ENCODE assay signal across 9 cellular contexts in genomic region chr17:17876959-17877547, GRCh38. TPM values are rescaled to one million over a fixed set of nuclear protein-coding genes. Genes with fewer than 3 reads are reported as not detected.
DNase-seq lines count a peak whose midpoint lies in the region; ATAC-seq and TF ChIP-seq lines count a peak whose summit lies in the region.
"Had no signal": no experiment of that assay in that cellular context is flagged by ENCODE, and none has a peak within 500 bp of the region (broad histone marks: within the 10 kb centered on the region; RNA-seq: fewer than 3 reads in every experiment).

No MANE protein-coding gene starts in this region.

- H3K79me2 ChIP-seq in mammary epithelial cell (ENCODE audit: insufficient read depth, low read length) = no peaks in the 10 kb centered on the region

- H3K27me3 ChIP-seq in breast epithelium (no peaks in the 10 kb centered on the region), mammary epithelial cell (ENCODE audit: insufficient read depth, low read length) (no peaks in the 10 kb centered on the region), gastroesophageal sphincter (no peaks in the 10 kb centered on the region), vagina (no peaks in the 10 kb centered on the region)

- no peak for TF ChIP-seq CTCF in breast epithelium (IDR thresholded peaks at IDR 0.05)
- TF ChIP-seq CTCF in mammary epithelial cell (conservative IDR thresholded peaks at IDR 0.05 in 1 of 2, IDR thresholded peaks at IDR 0.05 in 1 of 2; ENCODE audit: extremely low read depth in 1 of 2, insufficient read depth in 1 of 2, low read depth in 1 of 2, low read length in 2 of 2) = no peak
- no peak for TF ChIP-seq CTCF in gastroesophageal sphincter (IDR thresholded peaks at IDR 0.05)
- TF ChIP-seq CTCF in omental fat pad (IDR thresholded peaks at IDR 0.05) = no peak
- TF ChIP-seq CTCF in vagina (IDR thresholded peaks at IDR 0.05) = no peak

- peak overlapping the region; percentile 77 to 88 for H3K27ac ChIP-seq in breast epithelium
- H3K27ac ChIP-seq in mammary epithelial cell (ENCODE audit: insufficient read depth, low read depth, low read length) = no peak overlapping the region
- H3K27ac ChIP-seq in gastroesophageal sphincter = peak overlapping the region; percentile 68 to 96 (median 90)
- H3K27ac ChIP-seq in vagina = peak overlapping the region; percentile 85

- H2AFZ ChIP-seq in mammary epithelial cell (ENCODE audit: low read depth, low read length) = no peak overlapping the region

- TF ChIP-seq POLR2A in breast epithelium (IDR thresholded peaks at IDR 0.05) (no peak), gastroesophageal sphincter (IDR thresholded peaks at IDR 0.05) (no peak), vagina (IDR thresholded peaks at IDR 0.05) (no peak)

- no peaks in the 10 kb centered on the region for H4K20me1 ChIP-seq in mammary epithelial cell (ENCODE audit: insufficient read depth, low read length)

- WGBS in mammary epithelial cell (ENCODE audit: low coverage, missing lambda C conversion rate) = 80% methylated on average over 6 of the region's 6 CpGs
- WGBS in gastroesophageal sphincter (ENCODE audit: low coverage in 1 of 2), 2 donors = 7 to 17% methylated on average over 4 to 6 of the region's 6 CpGs

- intact Hi-C loops in breast epithelium (cut with DNase I; ENCODE audit: low total_unique reads) (no loop called here), mammary epithelial cell (cut with micrococcal nuclease) (no loop called here), vagina (cut with DNase I) (loop anchor here (10.0 kb wide), 1 partner anchor 572 kb away; the partner anchor contains the start of gene NT5M)

- H3K4me2 ChIP-seq in mammary epithelial cell (ENCODE audit: insufficient read depth, low read depth, low read length) = no peak overlapping the region

- H3K9ac ChIP-seq in mammary epithelial cell (ENCODE audit: insufficient read depth, low read length) = no peak overlapping the region

- BruUV-seq in mammary epithelial cell (replicated peaks; lab: Mats Ljungman, UMichigan) = no TSS peak

- H3K4me1 ChIP-seq in breast epithelium (peaks cover 0 to 24% of the 10 kb centered on the region in 2 donors), mammary epithelial cell (ENCODE audit: insufficient read depth, low read length) (no peaks in the 10 kb centered on the region), gastroesophageal sphincter (peaks cover 0 to 75% (median 31%) of the 10 kb centered on the region in 3 donors), vagina (peaks cover 52% of the 10 kb centered on the region)

- no peaks in the 10 kb centered on the region for H3K36me3 ChIP-seq in breast epithelium
- H3K36me3 ChIP-seq in mammary epithelial cell (ENCODE audit: insufficient read depth, low read length) = peaks cover 7% of the 10 kb centered on the region
- H3K36me3 ChIP-seq in gastroesophageal sphincter = peaks cover 0 to 45% of the 10 kb centered on the region in 2 donors
- peaks cover 0 to 18% of the 10 kb centered on the region in 2 donors for H3K36me3 ChIP-seq in vagina

- peak in 1 of 2 donors; percentile 36 for DNase-seq in breast epithelium (ENCODE audit: low spot score in 2 of 2)
- no peak for DNase-seq in mammary epithelial cell
- no peak for DNase-seq in omental fat pad (ENCODE audit: low spot score)
- no peak for DNase-seq in vagina (ENCODE audit: extremely low spot score in 2 of 2)
- DNase-seq in SHP77 (lab: John Stamatoyannopoulos, UW) = no peak
- DNase-seq in GDM1 (lab: John Stamatoyannopoulos, UW) = no peak
- DNase-seq in activated T-cell treated with anti-CD3 and anti-CD28 coated beads, Interleukin-2, amount 50 U/mL, for 1 hour = no peak
- DNase-seq: activated CD4-positive, alpha-beta T cell treated with anti-CD3 and anti-CD28 coated beads, Interleukin-2, amount 50 U/mL, for 48 hours had no signal

- TF ChIP-seq EP300 in gastroesophageal sphincter (IDR thresholded peaks at IDR 0.05) = no peak

- dilution Hi-C loops in mammary epithelial cell (cut with HindIII; ENCODE audit: low sequenced_read_pairs) = no loop called here

- H3K9me3 ChIP-seq in breast epithelium (no peaks in the 10 kb centered on the region), mammary epithelial cell (replicated peaks; ENCODE audit: insufficient read depth, low read length) (no peaks in the 10 kb centered on the region), gastroesophageal sphincter (no peaks in the 10 kb centered on the region), vagina (no peaks in the 10 kb centered on the region)

- H3K4me3 ChIP-seq in breast epithelium (peak overlapping the region in 2 of 3 donors; percentile 11 to 20), mammary epithelial cell (replicated peaks in 1 of 3; ENCODE audit: insufficient read depth in 1 of 3, low read depth in 2 of 3, low read length in 3 of 3) (no peak overlapping the region), gastroesophageal sphincter (no peak overlapping the region), vagina (no peak overlapping the region)

- in situ Hi-C loops in mammary epithelial cell (cut with MboI; ENCODE audit: low sequenced_read_pairs in 2 of 2) = no loop called here

- CTCF ChIA-PET in mammary epithelial cell (lab: Charles Lee; ENCODE audit: low non-redundant PET) = interaction anchor here (0.6 kb wide), 1 partner anchor 15 kb away, joined by 4 read pairs; no protein-coding TSS in a partner anchor

- ATAC-seq in gastroesophageal sphincter (peak; percentile 72), omental fat pad (ENCODE audit: low FRiP score) (peak; percentile 72)

RNA-seq across cellular contexts. Expression of gene SREBF1, which starts 40.3 kb away (rescaled TPM):
- 100 to 1,000 TPM in 1 of 3 donors, 10 to 100 TPM in 2; 39.0 to 119 (median 81.3) TPM for total RNA-seq in breast epithelium
- 100 to 1,000 TPM; 109 to 173 TPM for total RNA-seq in mammary epithelial cell
- polyA plus RNA-seq in mammary epithelial cell = 71.5 TPM
- 152 TPM for polyA minus RNA-seq in mammary epithelial cell
- 10 to 100 TPM; 16.1 to 90.7 (median 56.1) TPM for total RNA-seq in gastroesophageal sphincter
- 100 to 1,000 TPM in 1 of 4 donors, 10 to 100 TPM in 3; 18.5 to 118 (median 31.2) TPM for total RNA-seq in omental fat pad
- 84.0 TPM for total RNA-seq in vagina

Comparison
In these comparisons a context has a peak if more than half of its experiments do, and no peak if none do; other contexts are left out.
1. H3K4me3 ChIP-seq: peak in breast epithelium (2 of 3); none in mammary epithelial cell (0 of 3), gastroesophageal sphincter (0 of 2) and vagina (0 of 2).